Comparison of ENCODE assay signal across 1 cellular context in the genomic region with DNA sequence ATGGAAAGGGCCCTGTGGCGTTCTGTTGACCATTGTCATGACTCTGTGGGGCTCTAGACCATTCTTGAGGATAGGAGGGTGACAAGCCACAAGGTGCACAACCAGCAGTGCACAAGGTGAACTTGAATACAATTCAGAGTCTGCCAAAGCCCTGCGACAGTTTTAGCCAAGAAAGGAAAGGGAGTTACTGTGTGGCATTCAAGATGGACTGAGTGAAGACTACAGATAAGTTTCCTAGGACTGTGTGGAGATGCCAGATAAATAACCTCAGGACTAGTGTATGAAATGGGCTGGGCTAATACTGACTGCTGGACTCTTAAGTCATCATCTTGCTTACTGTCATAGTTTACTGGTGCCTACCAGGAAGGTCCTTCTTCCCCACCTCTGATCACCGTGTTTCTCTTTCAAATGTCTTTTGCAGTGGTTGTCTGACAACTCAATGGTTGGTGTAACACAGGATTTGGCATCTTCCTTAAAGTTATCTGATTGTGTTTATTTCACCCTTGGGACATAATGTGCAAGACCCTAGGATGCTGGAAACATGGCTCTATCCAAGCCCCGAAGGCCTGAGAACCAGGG.
TF ChIP-seq lines count a peak whose summit lies in the region.

No MANE protein-coding gene starts in this region.

TF ChIP-seq in K562, 482 proteins besides CTCF, POLR2A, EP300 and RAD21 (continued from another document and continues in another):
- no peak for TF ChIP-seq RBM15 (IDR thresholded peaks at IDR 0.05; ENCODE audit: insufficient read depth, low read length)
- TF ChIP-seq ZNF175 (CRISPR knock-in tag; IDR thresholded peaks at IDR 0.05; ENCODE audit: low read depth), result peak; percentile 64; the same call in 1 of the 2 replicates
- peak; percentile 70 for TF ChIP-seq CREM (IDR thresholded peaks at IDR 0.05; ENCODE audit: low read depth)
- TF ChIP-seq, protein P1, sequence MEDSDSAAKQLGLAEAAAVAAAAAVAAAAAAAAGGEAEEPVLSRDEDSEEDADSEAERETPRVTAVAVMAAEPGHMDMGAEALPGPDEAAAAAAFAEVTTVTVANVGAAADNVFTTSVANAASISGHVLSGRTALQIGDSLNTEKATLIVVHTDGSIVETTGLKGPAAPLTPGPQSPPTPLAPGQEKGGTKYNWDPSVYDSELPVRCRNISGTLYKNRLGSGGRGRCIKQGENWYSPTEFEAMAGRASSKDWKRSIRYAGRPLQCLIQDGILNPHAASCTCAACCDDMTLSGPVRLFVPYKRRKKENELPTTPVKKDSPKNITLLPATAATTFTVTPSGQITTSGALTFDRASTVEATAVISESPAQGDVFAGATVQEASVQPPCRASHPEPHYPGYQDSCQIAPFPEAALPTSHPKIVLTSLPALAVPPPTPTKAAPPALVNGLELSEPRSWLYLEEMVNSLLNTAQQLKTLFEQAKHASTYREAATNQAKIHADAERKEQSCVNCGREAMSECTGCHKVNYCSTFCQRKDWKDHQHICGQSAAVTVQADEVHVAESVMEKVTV (CRISPR knock-in tag; IDR thresholded peaks at IDR 0.05), result no peak
- TF ChIP-seq SNIP1 (IDR thresholded peaks at IDR 0.05; ENCODE audit: low read depth), result no peak
- TF ChIP-seq, protein P2, sequence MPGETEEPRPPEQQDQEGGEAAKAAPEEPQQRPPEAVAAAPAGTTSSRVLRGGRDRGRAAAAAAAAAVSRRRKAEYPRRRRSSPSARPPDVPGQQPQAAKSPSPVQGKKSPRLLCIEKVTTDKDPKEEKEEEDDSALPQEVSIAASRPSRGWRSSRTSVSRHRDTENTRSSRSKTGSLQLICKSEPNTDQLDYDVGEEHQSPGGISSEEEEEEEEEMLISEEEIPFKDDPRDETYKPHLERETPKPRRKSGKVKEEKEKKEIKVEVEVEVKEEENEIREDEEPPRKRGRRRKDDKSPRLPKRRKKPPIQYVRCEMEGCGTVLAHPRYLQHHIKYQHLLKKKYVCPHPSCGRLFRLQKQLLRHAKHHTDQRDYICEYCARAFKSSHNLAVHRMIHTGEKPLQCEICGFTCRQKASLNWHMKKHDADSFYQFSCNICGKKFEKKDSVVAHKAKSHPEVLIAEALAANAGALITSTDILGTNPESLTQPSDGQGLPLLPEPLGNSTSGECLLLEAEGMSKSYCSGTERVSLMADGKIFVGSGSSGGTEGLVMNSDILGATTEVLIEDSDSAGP (CRISPR knock-in tag; IDR thresholded peaks at IDR 0.05), result no peak
- TF ChIP-seq, protein P3, sequence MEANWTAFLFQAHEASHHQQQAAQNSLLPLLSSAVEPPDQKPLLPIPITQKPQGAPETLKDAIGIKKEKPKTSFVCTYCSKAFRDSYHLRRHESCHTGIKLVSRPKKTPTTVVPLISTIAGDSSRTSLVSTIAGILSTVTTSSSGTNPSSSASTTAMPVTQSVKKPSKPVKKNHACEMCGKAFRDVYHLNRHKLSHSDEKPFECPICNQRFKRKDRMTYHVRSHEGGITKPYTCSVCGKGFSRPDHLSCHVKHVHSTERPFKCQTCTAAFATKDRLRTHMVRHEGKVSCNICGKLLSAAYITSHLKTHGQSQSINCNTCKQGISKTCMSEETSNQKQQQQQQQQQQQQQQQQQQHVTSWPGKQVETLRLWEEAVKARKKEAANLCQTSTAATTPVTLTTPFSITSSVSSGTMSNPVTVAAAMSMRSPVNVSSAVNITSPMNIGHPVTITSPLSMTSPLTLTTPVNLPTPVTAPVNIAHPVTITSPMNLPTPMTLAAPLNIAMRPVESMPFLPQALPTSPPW (CRISPR knock-in tag; IDR thresholded peaks at IDR 0.05), result peak; percentile 61
- no peak for TF ChIP-seq PURB (CRISPR knock-in tag; IDR thresholded peaks at IDR 0.05; ENCODE audit: low read depth)
- TF ChIP-seq, protein P4, sequence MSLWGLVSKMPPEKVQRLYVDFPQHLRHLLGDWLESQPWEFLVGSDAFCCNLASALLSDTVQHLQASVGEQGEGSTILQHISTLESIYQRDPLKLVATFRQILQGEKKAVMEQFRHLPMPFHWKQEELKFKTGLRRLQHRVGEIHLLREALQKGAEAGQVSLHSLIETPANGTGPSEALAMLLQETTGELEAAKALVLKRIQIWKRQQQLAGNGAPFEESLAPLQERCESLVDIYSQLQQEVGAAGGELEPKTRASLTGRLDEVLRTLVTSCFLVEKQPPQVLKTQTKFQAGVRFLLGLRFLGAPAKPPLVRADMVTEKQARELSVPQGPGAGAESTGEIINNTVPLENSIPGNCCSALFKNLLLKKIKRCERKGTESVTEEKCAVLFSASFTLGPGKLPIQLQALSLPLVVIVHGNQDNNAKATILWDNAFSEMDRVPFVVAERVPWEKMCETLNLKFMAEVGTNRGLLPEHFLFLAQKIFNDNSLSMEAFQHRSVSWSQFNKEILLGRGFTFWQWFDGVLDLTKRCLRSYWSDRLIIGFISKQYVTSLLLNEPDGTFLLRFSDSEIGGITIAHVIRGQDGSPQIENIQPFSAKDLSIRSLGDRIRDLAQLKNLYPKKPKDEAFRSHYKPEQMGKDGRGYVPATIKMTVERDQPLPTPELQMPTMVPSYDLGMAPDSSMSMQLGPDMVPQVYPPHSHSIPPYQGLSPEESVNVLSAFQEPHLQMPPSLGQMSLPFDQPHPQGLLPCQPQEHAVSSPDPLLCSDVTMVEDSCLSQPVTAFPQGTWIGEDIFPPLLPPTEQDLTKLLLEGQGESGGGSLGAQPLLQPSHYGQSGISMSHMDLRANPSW (CRISPR knock-in tag; IDR thresholded peaks at IDR 0.05), result no peak
- TF ChIP-seq, protein P5, sequence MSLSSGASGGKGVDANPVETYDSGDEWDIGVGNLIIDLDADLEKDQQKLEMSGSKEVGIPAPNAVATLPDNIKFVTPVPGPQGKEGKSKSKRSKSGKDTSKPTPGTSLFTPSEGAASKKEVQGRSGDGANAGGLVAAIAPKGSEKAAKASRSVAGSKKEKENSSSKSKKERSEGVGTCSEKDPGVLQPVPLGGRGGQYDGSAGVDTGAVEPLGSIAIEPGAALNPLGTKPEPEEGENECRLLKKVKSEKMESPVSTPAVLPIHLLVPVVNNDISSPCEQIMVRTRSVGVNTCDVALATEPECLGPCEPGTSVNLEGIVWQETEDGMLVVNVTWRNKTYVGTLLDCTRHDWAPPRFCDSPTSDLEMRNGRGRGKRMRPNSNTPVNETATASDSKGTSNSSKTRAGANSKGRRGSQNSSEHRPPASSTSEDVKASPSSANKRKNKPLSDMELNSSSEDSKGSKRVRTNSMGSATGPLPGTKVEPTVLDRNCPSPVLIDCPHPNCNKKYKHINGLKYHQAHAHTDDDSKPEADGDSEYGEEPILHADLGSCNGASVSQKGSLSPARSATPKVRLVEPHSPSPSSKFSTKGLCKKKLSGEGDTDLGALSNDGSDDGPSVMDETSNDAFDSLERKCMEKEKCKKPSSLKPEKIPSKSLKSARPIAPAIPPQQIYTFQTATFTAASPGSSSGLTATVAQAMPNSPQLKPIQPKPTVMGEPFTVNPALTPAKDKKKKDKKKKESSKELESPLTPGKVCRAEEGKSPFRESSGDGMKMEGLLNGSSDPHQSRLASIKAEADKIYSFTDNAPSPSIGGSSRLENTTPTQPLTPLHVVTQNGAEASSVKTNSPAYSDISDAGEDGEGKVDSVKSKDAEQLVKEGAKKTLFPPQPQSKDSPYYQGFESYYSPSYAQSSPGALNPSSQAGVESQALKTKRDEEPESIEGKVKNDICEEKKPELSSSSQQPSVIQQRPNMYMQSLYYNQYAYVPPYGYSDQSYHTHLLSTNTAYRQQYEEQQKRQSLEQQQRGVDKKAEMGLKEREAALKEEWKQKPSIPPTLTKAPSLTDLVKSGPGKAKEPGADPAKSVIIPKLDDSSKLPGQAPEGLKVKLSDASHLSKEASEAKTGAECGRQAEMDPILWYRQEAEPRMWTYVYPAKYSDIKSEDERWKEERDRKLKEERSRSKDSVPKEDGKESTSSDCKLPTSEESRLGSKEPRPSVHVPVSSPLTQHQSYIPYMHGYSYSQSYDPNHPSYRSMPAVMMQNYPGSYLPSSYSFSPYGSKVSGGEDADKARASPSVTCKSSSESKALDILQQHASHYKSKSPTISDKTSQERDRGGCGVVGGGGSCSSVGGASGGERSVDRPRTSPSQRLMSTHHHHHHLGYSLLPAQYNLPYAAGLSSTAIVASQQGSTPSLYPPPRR (CRISPR knock-in tag; IDR thresholded peaks at IDR 0.05; ENCODE audit: borderline replicate concordance), result no peak
- TF ChIP-seq, protein P6, sequence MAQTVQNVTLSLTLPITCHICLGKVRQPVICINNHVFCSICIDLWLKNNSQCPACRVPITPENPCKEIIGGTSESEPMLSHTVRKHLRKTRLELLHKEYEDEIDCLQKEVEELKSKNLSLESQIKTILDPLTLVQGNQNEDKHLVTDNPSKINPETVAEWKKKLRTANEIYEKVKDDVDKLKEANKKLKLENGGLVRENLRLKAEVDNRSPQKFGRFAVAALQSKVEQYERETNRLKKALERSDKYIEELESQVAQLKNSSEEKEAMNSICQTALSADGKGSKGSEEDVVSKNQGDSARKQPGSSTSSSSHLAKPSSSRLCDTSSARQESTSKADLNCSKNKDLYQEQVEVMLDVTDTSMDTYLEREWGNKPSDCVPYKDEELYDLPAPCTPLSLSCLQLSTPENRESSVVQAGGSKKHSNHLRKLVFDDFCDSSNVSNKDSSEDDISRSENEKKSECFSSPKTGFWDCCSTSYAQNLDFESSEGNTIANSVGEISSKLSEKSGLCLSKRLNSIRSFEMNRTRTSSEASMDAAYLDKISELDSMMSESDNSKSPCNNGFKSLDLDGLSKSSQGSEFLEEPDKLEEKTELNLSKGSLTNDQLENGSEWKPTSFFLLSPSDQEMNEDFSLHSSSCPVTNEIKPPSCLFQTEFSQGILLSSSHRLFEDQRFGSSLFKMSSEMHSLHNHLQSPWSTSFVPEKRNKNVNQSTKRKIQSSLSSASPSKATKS (CRISPR knock-in tag; IDR thresholded peaks at IDR 0.05), result no peak
- TF ChIP-seq, protein P7, sequence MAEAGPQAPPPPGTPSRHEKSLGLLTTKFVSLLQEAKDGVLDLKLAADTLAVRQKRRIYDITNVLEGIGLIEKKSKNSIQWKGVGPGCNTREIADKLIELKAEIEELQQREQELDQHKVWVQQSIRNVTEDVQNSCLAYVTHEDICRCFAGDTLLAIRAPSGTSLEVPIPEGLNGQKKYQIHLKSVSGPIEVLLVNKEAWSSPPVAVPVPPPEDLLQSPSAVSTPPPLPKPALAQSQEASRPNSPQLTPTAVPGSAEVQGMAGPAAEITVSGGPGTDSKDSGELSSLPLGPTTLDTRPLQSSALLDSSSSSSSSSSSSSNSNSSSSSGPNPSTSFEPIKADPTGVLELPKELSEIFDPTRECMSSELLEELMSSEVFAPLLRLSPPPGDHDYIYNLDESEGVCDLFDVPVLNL (CRISPR knock-in tag; IDR thresholded peaks at IDR 0.05; ENCODE audit: low read depth), result no peak
- no peak for TF ChIP-seq ZNF282 (CRISPR knock-in tag; IDR thresholded peaks at IDR 0.05)
- TF ChIP-seq ZNF780A (CRISPR knock-in tag; IDR thresholded peaks at IDR 0.05), result no peak
- TF ChIP-seq KAT7 (CRISPR knock-in tag; IDR thresholded peaks at IDR 0.05; ENCODE audit: borderline replicate concordance), result no peak
- TF ChIP-seq ZEB2 (IDR thresholded peaks at IDR 0.05), result peak; percentile 84
- no peak for TF ChIP-seq ZNF316 (IDR thresholded peaks at IDR 0.05)
- peak; percentile 93 for TF ChIP-seq CTBP1 (IDR thresholded peaks at IDR 0.05; ENCODE audit: borderline replicate concordance)
- no peak for TF ChIP-seq CHCHD3 (CRISPR knock-in tag; IDR thresholded peaks at IDR 0.05)
- TF ChIP-seq ZNF707 (CRISPR knock-in tag; conservative IDR thresholded peaks at IDR 0.05), result no peak
- peak; percentile 94 for TF ChIP-seq SOX6 (IDR thresholded peaks at IDR 0.05)
- TF ChIP-seq SRSF3 (IDR thresholded peaks at IDR 0.05; ENCODE audit: insufficient read depth, low read length), result no peak
- TF ChIP-seq, protein P8, sequence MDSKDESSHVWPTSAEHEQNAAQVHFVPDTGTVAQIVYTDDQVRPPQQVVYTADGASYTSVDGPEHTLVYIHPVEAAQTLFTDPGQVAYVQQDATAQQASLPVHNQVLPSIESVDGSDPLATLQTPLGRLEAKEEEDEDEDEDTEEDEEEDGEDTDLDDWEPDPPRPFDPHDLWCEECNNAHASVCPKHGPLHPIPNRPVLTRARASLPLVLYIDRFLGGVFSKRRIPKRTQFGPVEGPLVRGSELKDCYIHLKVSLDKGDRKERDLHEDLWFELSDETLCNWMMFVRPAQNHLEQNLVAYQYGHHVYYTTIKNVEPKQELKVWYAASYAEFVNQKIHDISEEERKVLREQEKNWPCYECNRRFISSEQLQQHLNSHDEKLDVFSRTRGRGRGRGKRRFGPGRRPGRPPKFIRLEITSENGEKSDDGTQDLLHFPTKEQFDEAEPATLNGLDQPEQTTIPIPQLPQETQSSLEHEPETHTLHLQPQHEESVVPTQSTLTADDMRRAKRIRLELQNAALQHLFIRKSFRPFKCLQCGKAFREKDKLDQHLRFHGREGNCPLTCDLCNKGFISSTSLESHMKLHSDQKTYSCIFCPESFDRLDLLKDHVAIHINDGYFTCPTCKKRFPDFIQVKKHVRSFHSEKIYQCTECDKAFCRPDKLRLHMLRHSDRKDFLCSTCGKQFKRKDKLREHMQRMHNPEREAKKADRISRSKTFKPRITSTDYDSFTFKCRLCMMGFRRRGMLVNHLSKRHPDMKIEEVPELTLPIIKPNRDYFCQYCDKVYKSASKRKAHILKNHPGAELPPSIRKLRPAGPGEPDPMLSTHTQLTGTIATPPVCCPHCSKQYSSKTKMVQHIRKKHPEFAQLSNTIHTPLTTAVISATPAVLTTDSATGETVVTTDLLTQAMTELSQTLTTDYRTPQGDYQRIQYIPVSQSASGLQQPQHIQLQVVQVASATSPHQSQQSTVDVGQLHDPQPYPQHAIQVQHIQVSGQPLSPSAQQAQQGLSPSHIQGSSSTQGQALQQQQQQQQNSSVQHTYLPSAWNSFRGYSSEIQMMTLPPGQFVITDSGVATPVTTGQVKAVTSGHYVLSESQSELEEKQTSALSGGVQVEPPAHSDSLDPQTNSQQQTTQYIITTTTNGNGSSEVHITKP (IDR thresholded peaks at IDR 0.05; ENCODE audit: partially characterized antibody), result no peak
- peak; percentile 94 for TF ChIP-seq GATA2 (CRISPR knock-in tag; IDR thresholded peaks at IDR 0.05)
- TF ChIP-seq, protein P9, sequence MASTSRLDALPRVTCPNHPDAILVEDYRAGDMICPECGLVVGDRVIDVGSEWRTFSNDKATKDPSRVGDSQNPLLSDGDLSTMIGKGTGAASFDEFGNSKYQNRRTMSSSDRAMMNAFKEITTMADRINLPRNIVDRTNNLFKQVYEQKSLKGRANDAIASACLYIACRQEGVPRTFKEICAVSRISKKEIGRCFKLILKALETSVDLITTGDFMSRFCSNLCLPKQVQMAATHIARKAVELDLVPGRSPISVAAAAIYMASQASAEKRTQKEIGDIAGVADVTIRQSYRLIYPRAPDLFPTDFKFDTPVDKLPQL (IDR thresholded peaks at IDR 0.05; ENCODE audit: extremely low read depth, insufficient read length), result no peak
- TF ChIP-seq ZNF696 (CRISPR knock-in tag; conservative IDR thresholded peaks at IDR 0.05), result no peak
- TF ChIP-seq, protein P10, sequence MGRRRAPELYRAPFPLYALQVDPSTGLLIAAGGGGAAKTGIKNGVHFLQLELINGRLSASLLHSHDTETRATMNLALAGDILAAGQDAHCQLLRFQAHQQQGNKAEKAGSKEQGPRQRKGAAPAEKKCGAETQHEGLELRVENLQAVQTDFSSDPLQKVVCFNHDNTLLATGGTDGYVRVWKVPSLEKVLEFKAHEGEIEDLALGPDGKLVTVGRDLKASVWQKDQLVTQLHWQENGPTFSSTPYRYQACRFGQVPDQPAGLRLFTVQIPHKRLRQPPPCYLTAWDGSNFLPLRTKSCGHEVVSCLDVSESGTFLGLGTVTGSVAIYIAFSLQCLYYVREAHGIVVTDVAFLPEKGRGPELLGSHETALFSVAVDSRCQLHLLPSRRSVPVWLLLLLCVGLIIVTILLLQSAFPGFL (CRISPR knock-in tag; IDR thresholded peaks at IDR 0.05), result no peak
- TF ChIP-seq ESRRB (CRISPR knock-in tag; IDR thresholded peaks at IDR 0.05; ENCODE audit: borderline replicate concordance), result no peak
- peak; percentile 99 for TF ChIP-seq ARID1B (IDR thresholded peaks at IDR 0.05)
